ENCODE assay signal across 12 cellular contexts in genomic region chr14:69632154-69632553, GRCh38. TPM values are rescaled to one million over a fixed set of nuclear protein-coding genes. Genes with fewer than 3 reads are reported as not detected.
A peak's percentile ranks its signal among the peaks of the same experiment; 100 is the strongest.
DNase-seq lines count a peak whose midpoint lies in the region; ATAC-seq, FAIRE-seq and TF ChIP-seq lines count a peak whose summit lies in the region.
"Had no signal": no experiment of that assay in that cellular context is flagged by ENCODE, and none has a peak within 500 bp of the region (broad histone marks: within the 10 kb centered on the region; RNA-seq: fewer than 3 reads in every experiment).

No MANE protein-coding gene starts in this region.

- peaks cover 30% of the 10 kb centered on the region for H3K36me3 Mint-ChIP-seq in stimulated activated naive CD8-positive, alpha-beta T cell treated with anti-CD3 and anti-CD28 coated beads, Interleukin-15, Interleukin-2, amounts not matched to agents 100 ng/mL and 50 ng/mL, for 24 hours (ENCODE audit: low read depth)
- no peaks in the 10 kb centered on the region for H3K36me3 Mint-ChIP-seq in WTC11

- peaks cover 98% of the 10 kb centered on the region for H3K4me1 Mint-ChIP-seq in stimulated activated naive CD8-positive, alpha-beta T cell treated with anti-CD3 and anti-CD28 coated beads, Interleukin-15, Interleukin-2, amounts not matched to agents 100 ng/mL and 50 ng/mL, for 24 hours (ENCODE audit: low read depth)
- H3K4me1 Mint-ChIP-seq in stimulated activated naive CD8-positive, alpha-beta T cell treated with anti-CD3 and anti-CD28 coated beads, Interleukin-15, amount 100 ng/mL, for 72 hours: peaks cover 100% of the 10 kb centered on the region
- H3K4me1 Mint-ChIP-seq in WTC11: peaks cover 65% of the 10 kb centered on the region

- H3K4me1 ChIP-seq in lung (ENCODE audit: control insufficient read depth in 2 of 2, insufficient read depth in 2 of 2, low read length in 2 of 2): peaks cover 44 to 66% of the 10 kb centered on the region in 2 donors

- POLR2A ChIA-PET in WTC11 (lab: Charles Lee): interaction anchor here (0.7 kb wide), 1 partner anchor 130 kb away, joined by 4 read pairs; no protein-coding TSS in a partner anchor

- DNase-seq in stimulated activated naive CD8-positive, alpha-beta T cell treated with anti-CD3 and anti-CD28 coated beads, Interleukin-15, amount 100 ng/mL, for 72 hours: no peak
- DNase-seq in WTC11 (ENCODE audit: low spot score): no peak
- DNase-seq in lung (ENCODE audit: low spot score): no peak
- DNase-seq in AG08395 (ENCODE audit: low spot score): no peak
- no peak for DNase-seq in GM19239 (ENCODE audit: insufficient read length, low spot score)
- no peak for DNase-seq in DMS53 (lab: John Stamatoyannopoulos, UW)
- DNase-seq in activated gamma-delta T cell (lab: John Stamatoyannopoulos, UW): no peak
- DNase-seq: COR-L47 had no signal

- no peaks in the 10 kb centered on the region for H3K27me3 ChIP-seq in lung (ENCODE audit: control insufficient read depth, insufficient read depth)
- H3K27me3 ChIP-seq: dorsolateral prefrontal cortex had no signal

- no peak overlapping the region for H3K4me3 Mint-ChIP-seq in stimulated activated naive CD8-positive, alpha-beta T cell treated with anti-CD3 and anti-CD28 coated beads, Interleukin-15, Interleukin-2, amounts not matched to agents 100 ng/mL and 50 ng/mL, for 24 hours
- H3K4me3 Mint-ChIP-seq in stimulated activated naive CD8-positive, alpha-beta T cell treated with anti-CD3 and anti-CD28 coated beads, Interleukin-15, amount 100 ng/mL, for 72 hours: no peak overlapping the region
- H3K4me3 Mint-ChIP-seq in WTC11: no peak overlapping the region
- H3K4me3 Mint-ChIP-seq: activated naive CD8-positive, alpha-beta T cell had no signal

- no peak for TF ChIP-seq CTCF in WTC11 (IDR thresholded peaks at IDR 0.05)
- no peak for TF ChIP-seq CTCF in lung (IDR thresholded peaks at IDR 0.05; ENCODE audit: control extremely low read depth, extremely low read depth)

- CTCF ChIA-PET in WTC11 (lab: Charles Lee): interaction anchor here (0.6 to 1.5 kb wide), 3 partner anchors 19 to 95 kb away, joined by 3 to 5 read pairs (median 5); no protein-coding TSS in a partner anchor

- peak overlapping the region in 1 of 2 donors; percentile 15 for H3K27ac ChIP-seq in lung (ENCODE audit: low read depth in 1 of 2, low read length in 1 of 2)

- no peaks in the 10 kb centered on the region for H3K27me3 Mint-ChIP-seq in stimulated activated naive CD8-positive, alpha-beta T cell treated with anti-CD3 and anti-CD28 coated beads, Interleukin-15, Interleukin-2, amounts not matched to agents 100 ng/mL and 50 ng/mL, for 24 hours
- no peaks in the 10 kb centered on the region for H3K27me3 Mint-ChIP-seq in stimulated activated naive CD8-positive, alpha-beta T cell treated with anti-CD3 and anti-CD28 coated beads, Interleukin-15, amount 100 ng/mL, for 72 hours
- no peaks in the 10 kb centered on the region for H3K27me3 Mint-ChIP-seq in WTC11 (ENCODE audit: low read depth)
- H3K27me3 Mint-ChIP-seq: activated naive CD8-positive, alpha-beta T cell had no signal

- FAIRE-seq in GM19239 (lab: Jason Lieb, UNC): no peak
- FAIRE-seq: GM12892 had no signal

- H3K9me3 ChIP-seq in lung (ENCODE audit: control insufficient read depth in 2 of 2, insufficient read depth in 1 of 2, low read length in 1 of 2): no peaks in the 10 kb centered on the region

- no peaks in the 10 kb centered on the region for H3K9me3 Mint-ChIP-seq in stimulated activated naive CD8-positive, alpha-beta T cell treated with anti-CD3 and anti-CD28 coated beads, Interleukin-15, Interleukin-2, amounts not matched to agents 100 ng/mL and 50 ng/mL, for 24 hours
- H3K9me3 Mint-ChIP-seq in stimulated activated naive CD8-positive, alpha-beta T cell treated with anti-CD3 and anti-CD28 coated beads, Interleukin-15, amount 100 ng/mL, for 72 hours: no peaks in the 10 kb centered on the region
- no peaks in the 10 kb centered on the region for H3K9me3 Mint-ChIP-seq in WTC11

- no peak for ATAC-seq in stimulated activated naive CD8-positive, alpha-beta T cell treated with anti-CD3 and anti-CD28 coated beads, Interleukin-15, amount 100 ng/mL, for 72 hours
- ATAC-seq in WTC11: peak; percentile 54
- ATAC-seq in lung (ENCODE audit: insufficient read depth, low FRiP score): peak; percentile 13

- H3K27ac Mint-ChIP-seq in stimulated activated naive CD8-positive, alpha-beta T cell treated with anti-CD3 and anti-CD28 coated beads, Interleukin-15, Interleukin-2, amounts not matched to agents 100 ng/mL and 50 ng/mL, for 24 hours: peak overlapping the region; percentile 43
- no peak overlapping the region for H3K27ac Mint-ChIP-seq in stimulated activated naive CD8-positive, alpha-beta T cell treated with anti-CD3 and anti-CD28 coated beads, Interleukin-15, amount 100 ng/mL, for 72 hours
- no peak overlapping the region for H3K27ac Mint-ChIP-seq in WTC11

- H3K4me3 ChIP-seq in lung: no peak overlapping the region
- H3K4me3 ChIP-seq: dorsolateral prefrontal cortex had no signal

- WGBS in lung, 2 donors: 6 to 16% methylated on average over 4 of the region's 4 CpGs

- H3K36me3 ChIP-seq in lung (ENCODE audit: control insufficient read depth in 2 of 2, insufficient read depth in 2 of 2, low read length in 2 of 2): no peaks in the 10 kb centered on the region

TF ChIP-seq in WTC11, 78 proteins besides CTCF, POLR2A, EP300 and RAD21:
- no peak for TF ChIP-seq ARID4B (CRISPR knock-in tag; IDR thresholded peaks at IDR 0.05; ENCODE audit: borderline replicate concordance)
- TF ChIP-seq SMAD4 (CRISPR knock-in tag; IDR thresholded peaks at IDR 0.05): no peak
- TF ChIP-seq CREB1 (CRISPR knock-in tag; IDR thresholded peaks at IDR 0.05): no peak
- TF ChIP-seq ZNF263 (CRISPR knock-in tag; IDR thresholded peaks at IDR 0.05; ENCODE audit: low read depth): peak; percentile 89
TF ChIP-seq in WTC11: peak in this region for 1.

RNA-seq across cellular contexts. Expression of gene SUSD6, which starts 20.8 kb away (rescaled TPM):
- total RNA-seq in WTC11 (2021): 6.6 to 10.1 TPM (median 8.1 TPM) in 3 replicates
- total RNA-seq in lung: 10 to 100 TPM; 51.3 to 75.1 TPM
- 10 to 100 TPM; 16.0 to 70.7 TPM for polyA plus RNA-seq in lung

RNA-seq across cellular contexts. Expression of gene CCDC177, which starts 57.5 kb away (rescaled TPM):
- total RNA-seq in WTC11 (2021) (1.7 to 2.2 TPM (median 2.1 TPM) in 3 replicates), lung (not detected)
- polyA plus RNA-seq in lung: under 1 TPM in 1 of 2 donors, not detected in 1; 0.01 TPM
